19 cellular contexts compared by ENCODE assay signal in the genomic region with DNA sequence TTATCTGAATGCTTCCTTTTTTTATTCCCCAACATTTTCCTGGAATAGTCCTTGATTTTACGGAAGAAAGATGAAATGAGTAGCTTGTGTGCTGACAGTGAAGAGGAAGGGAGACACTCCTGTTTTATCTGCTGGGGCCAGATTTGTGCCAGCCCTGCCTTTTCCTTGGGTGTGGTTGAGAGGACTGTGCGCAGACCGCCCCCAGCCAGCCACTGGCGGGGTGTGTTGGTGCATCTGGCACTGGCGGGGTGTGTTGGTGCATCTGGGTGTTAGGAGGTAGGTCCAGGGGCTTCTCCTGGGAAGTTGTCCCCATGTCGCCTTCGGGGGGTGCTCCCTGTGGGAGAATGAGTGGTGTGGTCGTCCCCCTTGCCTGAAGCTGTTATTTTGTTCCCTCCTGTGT.
"Had no signal": no experiment of that assay in that cellular context is flagged by ENCODE, and none has a peak within 500 bp of the region (broad histone marks: within the 10 kb centered on the region; RNA-seq: fewer than 3 reads in every experiment).

No MANE protein-coding gene starts in this region.

- H3K9me3 Mint-ChIP-seq: dendritic cell treated with granulocyte-macrophage colony-stimulating factor and Interleukin-4, amounts not matched to agents 40 ng/mL and 50 ng/mL, for 4 days; effector memory CD8-positive, alpha-beta T cell; naive thymus-derived CD8-positive, alpha-beta T cell; neural progenitor cell had no signal

- DNase-seq: effector memory CD8-positive, alpha-beta T cell; foreskin keratinocyte; kidney; left cardiac atrium; left ventricle myocardium superior; mesendoderm; nucleus accumbens; ovary; right cardiac atrium; stimulated activated CD4-positive, alpha-beta T cell treated with anti-CD3 and anti-CD28 coated beads, Interleukin-2, amount 100 ng/mL, for 48 hours; stimulated activated naive CD4-positive, alpha-beta T cell treated with Interleukin-2 at 50 U/mL for 16 hours; trophoblast cell had no signal

- H3K4me1 Mint-ChIP-seq: neural progenitor cell had no signal

- H3K4me1 ChIP-seq: foreskin keratinocyte, neural progenitor cell had no signal

- ATAC-seq: effector memory CD8-positive, alpha-beta T cell; foreskin keratinocyte; left cardiac atrium; left ventricle myocardium superior; naive thymus-derived CD8-positive, alpha-beta T cell had no signal

- H3K9me3 ChIP-seq: ovary had no signal

- H3K27me3 ChIP-seq: neural progenitor cell, ovary had no signal

- H3K27ac ChIP-seq: epithelial cell of prostate, foreskin keratinocyte, neural progenitor cell, ovary had no signal

- H3K4me3 Mint-ChIP-seq: dendritic cell treated with granulocyte-macrophage colony-stimulating factor and Interleukin-4, amounts not matched to agents 40 ng/mL and 50 ng/mL, for 4 days; effector memory CD8-positive, alpha-beta T cell; naive thymus-derived CD8-positive, alpha-beta T cell; neural progenitor cell had no signal

- H3K36me3 ChIP-seq: neural progenitor cell, ovary had no signal

- H3K4me2 ChIP-seq: neural progenitor cell, smooth muscle cell had no signal

- H3K4me3 ChIP-seq: neural progenitor cell, ovary, smooth muscle cell had no signal

- H3K27me3 Mint-ChIP-seq: dendritic cell treated with granulocyte-macrophage colony-stimulating factor and Interleukin-4, amounts not matched to agents 40 ng/mL and 50 ng/mL, for 4 days; effector memory CD8-positive, alpha-beta T cell; progenitor cell of endocrine pancreas had no signal

- H3K36me3 Mint-ChIP-seq: neural progenitor cell had no signal

- FAIRE-seq: colon, kidney had no signal

- H3K27ac Mint-ChIP-seq: dendritic cell treated with granulocyte-macrophage colony-stimulating factor and Interleukin-4, amounts not matched to agents 40 ng/mL and 50 ng/mL, for 4 days; neural progenitor cell; progenitor cell of endocrine pancreas had no signal
